ENCODE assay signal across 2 cellular contexts in the genomic region with DNA sequence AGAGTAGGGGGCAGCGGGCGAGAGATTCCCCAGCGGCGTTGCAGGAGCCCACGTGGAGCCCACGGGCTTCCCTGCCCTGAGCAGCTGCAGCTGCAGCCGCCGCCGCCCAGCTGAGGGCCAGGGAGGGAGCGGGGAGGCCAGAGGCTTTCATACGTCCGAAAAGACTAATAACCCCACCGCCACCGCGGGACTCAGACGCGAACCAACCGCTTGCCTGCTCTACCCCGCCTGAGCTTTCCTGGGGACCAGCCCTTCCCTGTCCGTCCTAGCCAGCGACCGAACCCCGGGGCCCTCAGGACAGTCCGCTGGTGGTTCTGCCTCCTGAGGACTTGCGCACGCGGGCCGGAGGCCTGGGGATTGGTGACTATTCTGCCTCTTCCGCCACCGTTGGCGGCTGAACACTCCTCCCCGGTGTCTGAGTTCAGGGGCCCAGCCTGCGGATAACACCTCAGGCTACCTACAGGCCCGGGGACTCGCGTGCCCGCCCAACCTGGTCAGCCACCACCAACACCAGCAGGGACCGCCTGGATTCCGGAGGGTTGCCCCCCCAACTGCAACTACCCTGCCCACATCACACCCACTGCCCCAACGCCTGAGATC.
A peak's percentile ranks its signal among the peaks of the same experiment; 100 is the strongest.
TF ChIP-seq lines count a peak whose summit lies in the region.

No MANE protein-coding gene starts in this region.

TF ChIP-seq in SK-N-SH, 30 proteins besides CTCF, POLR2A, EP300 and RAD21:
- no peak for TF ChIP-seq IRF3 (IDR thresholded peaks at IDR 0.05; ENCODE audit: low read depth, low read length)
- no peak for TF ChIP-seq MAX (IDR thresholded peaks at IDR 0.05; ENCODE audit: low read depth)
- TF ChIP-seq CHD2 (IDR thresholded peaks at IDR 0.05; ENCODE audit: low read length, partially characterized antibody): no peak
- no peak for TF ChIP-seq PBX3 (IDR thresholded peaks at IDR 0.05)
- TF ChIP-seq, protein P1, sequence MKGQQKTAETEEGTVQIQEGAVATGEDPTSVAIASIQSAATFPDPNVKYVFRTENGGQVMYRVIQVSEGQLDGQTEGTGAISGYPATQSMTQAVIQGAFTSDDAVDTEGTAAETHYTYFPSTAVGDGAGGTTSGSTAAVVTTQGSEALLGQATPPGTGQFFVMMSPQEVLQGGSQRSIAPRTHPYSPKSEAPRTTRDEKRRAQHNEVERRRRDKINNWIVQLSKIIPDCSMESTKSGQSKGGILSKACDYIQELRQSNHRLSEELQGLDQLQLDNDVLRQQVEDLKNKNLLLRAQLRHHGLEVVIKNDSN (IDR thresholded peaks at IDR 0.05; ENCODE audit: borderline replicate concordance, low read depth): no peak
- TF ChIP-seq RFX5 (IDR thresholded peaks at IDR 0.05; ENCODE audit: low read length): no peak
- TF ChIP-seq SMC3 (IDR thresholded peaks at IDR 0.05; ENCODE audit: low read depth, low read length): no peak
- no peak for TF ChIP-seq GATA2 (CRISPR knock-in tag; IDR thresholded peaks at IDR 0.05)
- TF ChIP-seq, protein P2, sequence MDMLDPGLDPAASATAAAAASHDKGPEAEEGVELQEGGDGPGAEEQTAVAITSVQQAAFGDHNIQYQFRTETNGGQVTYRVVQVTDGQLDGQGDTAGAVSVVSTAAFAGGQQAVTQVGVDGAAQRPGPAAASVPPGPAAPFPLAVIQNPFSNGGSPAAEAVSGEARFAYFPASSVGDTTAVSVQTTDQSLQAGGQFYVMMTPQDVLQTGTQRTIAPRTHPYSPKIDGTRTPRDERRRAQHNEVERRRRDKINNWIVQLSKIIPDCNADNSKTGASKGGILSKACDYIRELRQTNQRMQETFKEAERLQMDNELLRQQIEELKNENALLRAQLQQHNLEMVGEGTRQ (IDR thresholded peaks at IDR 0.05; ENCODE audit: borderline replicate concordance, low read depth, low read length): no peak
- TF ChIP-seq MEF2A (IDR thresholded peaks at IDR 0.05; ENCODE audit: borderline replicate concordance, low read depth): no peak
- no peak for TF ChIP-seq GABPA (IDR thresholded peaks at IDR 0.05; ENCODE audit: low read depth)

TF ChIP-seq in endothelial cell of umbilical vein, 7 proteins besides CTCF, POLR2A, EP300 and RAD21:
- TF ChIP-seq JUN (IDR thresholded peaks at IDR 0.05; ENCODE audit: borderline replicate concordance, insufficient read depth, insufficient read length, low read depth) (no peak), EZH2 (IDR thresholded peaks at IDR 0.05; ENCODE audit: borderline replicate concordance, low read depth, low read length, severe bottlenecking) (peak; percentile 84)
TF ChIP-seq in endothelial cell of umbilical vein: peak in this region for 1.
